ENCODE assay signal across 17 cellular contexts in genomic region chr5:61783481-61783880, GRCh38.
A peak's percentile ranks its signal among the peaks of the same experiment; 100 is the strongest.
DNase-seq lines count a peak whose midpoint lies in the region; ATAC-seq and TF ChIP-seq lines count a peak whose summit lies in the region.
"Had no signal": no experiment of that assay in that cellular context is flagged by ENCODE, and none has a peak within 500 bp of the region (broad histone marks: within the 10 kb centered on the region; RNA-seq: fewer than 3 reads in every experiment).

No MANE protein-coding gene starts in this region.

- H3K36me3 Mint-ChIP-seq in GM23338 (ENCODE audit: low read depth): no peaks in the 10 kb centered on the region
- no peaks in the 10 kb centered on the region for H3K36me3 Mint-ChIP-seq in WTC11
- H3K36me3 Mint-ChIP-seq: CD4-positive, CD25-positive, alpha-beta regulatory T cell; CD8-positive, alpha-beta memory T cell had no signal

- H3K4me3 ChIP-seq in GM23338: no peak overlapping the region

- H3K9me2 ChIP-seq in GM23338 (ENCODE audit: insufficient read depth): 0 out of 2 replicates have a peak, but pooled peaks cover 4% of the 10 kb centered on the region

- H2AFZ ChIP-seq in GM23338: no peak overlapping the region

- no peaks in the 10 kb centered on the region; the same call in 1 of the 2 replicates for H3K4me1 ChIP-seq in GM23338 (ENCODE audit: insufficient read depth)
- H3K4me1 ChIP-seq: BE2C had no signal

- H3K79me2 ChIP-seq in GM23338 (replicated peaks; ENCODE audit: insufficient read depth): no peaks in the 10 kb centered on the region

- no peaks in the 10 kb centered on the region for H3F3A ChIP-seq in GM23338 (replicated peaks; ENCODE audit: low read depth)

- peak overlapping the region; percentile 44; the same call in 1 of the 2 replicates for H3K4me2 ChIP-seq in GM23338
- H3K4me2 ChIP-seq: KMS-11 had no signal

- TF ChIP-seq CTCF in GM23338 (conservative IDR thresholded peaks at IDR 0.05; ENCODE audit: low read depth in 2 of 2) (no peak), WTC11 (IDR thresholded peaks at IDR 0.05) (no peak)

- ATAC-seq in GM23338 (peak; percentile 73), WTC11 (peak; percentile 59; the same call in 1 of the 2 replicates), HG02798 (IDR thresholded peaks at IDR 0.05; ENCODE audit: poor library complexity, unreplicated experiment) (no peak)

- H3K4me3 Mint-ChIP-seq in GM23338 (no peak overlapping the region), WTC11 (no peak overlapping the region)
- H3K4me3 Mint-ChIP-seq: CD4-positive, CD25-positive, alpha-beta regulatory T cell; CD8-positive, alpha-beta memory T cell; HFFc6 had no signal

- H3K27ac Mint-ChIP-seq in GM23338: 0 out of 2 replicates have a peak overlapping the region, but pooled peaks have one; percentile 10
- no peak overlapping the region for H3K27ac Mint-ChIP-seq in WTC11
- H3K27ac Mint-ChIP-seq: CD4-positive, CD25-positive, alpha-beta regulatory T cell; CD8-positive, alpha-beta memory T cell; HFFc6 had no signal

- POLR2A ChIA-PET in WTC11 (lab: Charles Lee): no interaction called here

- H3K36me3 ChIP-seq in GM23338 (ENCODE audit: insufficient read depth): no peaks in the 10 kb centered on the region
- H3K36me3 ChIP-seq: BE2C had no signal

- no peak overlapping the region for H3K27ac ChIP-seq in GM23338 (ENCODE audit: low read depth)
- H3K27ac ChIP-seq: KMS-11 had no signal

- H3K27me3 ChIP-seq in GM23338 (ENCODE audit: insufficient read depth): no peaks in the 10 kb centered on the region
- H3K27me3 ChIP-seq: BE2C had no signal

- DNase-seq in GM23338 (ENCODE audit: low spot score) (peak; percentile 3), WTC11 (ENCODE audit: low spot score) (no peak), iPS-NIHi11 (ENCODE audit: low spot score) (peak; percentile 44), renal cortical epithelial cell (ENCODE audit: low read depth) (peak; percentile 7), NCI-H1105 (lab: John Stamatoyannopoulos, UW) (no peak)
- DNase-seq in activated CD4-positive, alpha-beta T cell treated with anti-CD3 and anti-CD28 coated beads for 1 hour: no peak
- DNase-seq: BE2C; C1 segment of cervical spinal cord; CD4-positive, CD25-positive, alpha-beta regulatory T cell; CD8-positive, alpha-beta memory T cell; COR-L47; DMS79 treated with DMSO at 0.1 percent for 48 hours; GF-D8; HCEC 1CT; HFFc6 had no signal

- no peaks in the 10 kb centered on the region for H3K9me3 Mint-ChIP-seq in GM23338
- peaks cover 8% of the 10 kb centered on the region; the same call in 1 of the 2 replicates for H3K9me3 Mint-ChIP-seq in WTC11
- H3K9me3 Mint-ChIP-seq: HFFc6 had no signal

- no peaks in the 10 kb centered on the region for H4K20me1 ChIP-seq in GM23338 (replicated peaks; ENCODE audit: insufficient read depth)

- H3K27me3 Mint-ChIP-seq in GM23338 (ENCODE audit: insufficient read depth, low read depth, poor library complexity): peaks cover 2% of the 10 kb centered on the region
- H3K27me3 Mint-ChIP-seq in WTC11 (ENCODE audit: low read depth): no peaks in the 10 kb centered on the region

- CTCF ChIA-PET in WTC11 (lab: Charles Lee): interaction anchor here (1.1 to 1.7 kb wide), 2 partner anchors 15 to 125 kb away, joined by 3 to 13 read pairs; no protein-coding TSS in a partner anchor

- peaks cover 14% of the 10 kb centered on the region for H3K4me1 Mint-ChIP-seq in GM23338
- H3K4me1 Mint-ChIP-seq in WTC11: peaks cover 11% of the 10 kb centered on the region
- H3K4me1 Mint-ChIP-seq: CD4-positive, CD25-positive, alpha-beta regulatory T cell; CD8-positive, alpha-beta memory T cell had no signal

TF ChIP-seq in GM23338, 12 proteins besides CTCF, POLR2A, EP300 and RAD21 (continues in another document):
- TF ChIP-seq CREB1 (CRISPR knock-in tag; IDR thresholded peaks at IDR 0.05; ENCODE audit: low read depth): no peak

TF ChIP-seq in WTC11, 78 proteins besides CTCF, POLR2A, EP300 and RAD21:
- no peak for TF ChIP-seq ZNF219 (CRISPR knock-in tag; IDR thresholded peaks at IDR 0.05; ENCODE audit: borderline replicate concordance)
- no peak for TF ChIP-seq ERG (CRISPR knock-in tag; IDR thresholded peaks at IDR 0.05)
- no peak for TF ChIP-seq SMAD4 (CRISPR knock-in tag; IDR thresholded peaks at IDR 0.05)
- 0 out of 2 replicates have a peak, but pooled peaks have one; percentile 11 for TF ChIP-seq ZNF423 (CRISPR knock-in tag; IDR thresholded peaks at IDR 0.05)
- TF ChIP-seq ATF3 (CRISPR knock-in tag; conservative IDR thresholded peaks at IDR 0.05): no peak
- TF ChIP-seq RELA (CRISPR knock-in tag; IDR thresholded peaks at IDR 0.05; ENCODE audit: borderline replicate concordance): no peak
- TF ChIP-seq ZNF232 (CRISPR knock-in tag; IDR thresholded peaks at IDR 0.05): no peak

Comparison
In these comparisons a context has a peak if more than half of its experiments do, and no peak if none do; other contexts are left out.
1. DNase-seq: peak in GM23338 (single experiment), iPS-NIHi11 (single experiment) and renal cortical epithelial cell (single experiment); none in WTC11 (single experiment), NCI-H1105 (single experiment) and activated CD4-positive, alpha-beta T cell treated with anti-CD3 and anti-CD28 coated beads for 1 hour (single experiment).